29 cellular contexts compared by ENCODE assay signal in the genomic region with DNA sequence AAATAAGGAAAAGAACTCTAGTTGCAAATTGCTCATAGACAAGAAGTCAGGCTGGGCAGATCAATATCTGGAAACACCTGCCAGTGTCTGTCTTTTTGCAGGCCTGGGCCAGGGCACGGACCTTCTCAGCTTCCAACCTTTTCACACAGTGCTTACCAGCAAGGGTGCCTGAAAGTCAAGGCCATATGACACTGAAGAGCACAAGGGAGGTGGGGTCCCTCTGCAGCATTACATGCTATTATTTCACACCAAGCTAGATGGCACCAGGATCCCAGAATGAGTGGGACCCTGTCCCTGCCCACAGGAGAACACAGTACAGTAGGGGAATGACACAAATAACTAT. TPM values are rescaled to one million over a fixed set of nuclear protein-coding genes. Genes with fewer than 3 reads are reported as not detected.
DNase-seq lines count a peak whose midpoint lies in the region; ATAC-seq and TF ChIP-seq lines count a peak whose summit lies in the region.
"Had no signal": no experiment of that assay in that cellular context is flagged by ENCODE, and none has a peak within 500 bp of the region (broad histone marks: within the 10 kb centered on the region; RNA-seq: fewer than 3 reads in every experiment).

No MANE protein-coding gene starts in this region.

- H3K4me2 ChIP-seq in BLaER1 (peak overlapping the region; percentile 14; the same call in 1 of the 2 replicates), DOHH2 (ENCODE audit: low read length) (peak overlapping the region; percentile 67), SU-DHL-6 (ENCODE audit: low read depth, low read length, poor library complexity, severe bottlenecking) (peak overlapping the region; percentile 30)

- H3K9ac ChIP-seq in BLaER1 (no peak overlapping the region), SU-DHL-6 (ENCODE audit: low read length) (no peak overlapping the region)

- DNase-seq in myocyte (ENCODE audit: low read depth): peak; percentile 34
- no peak for DNase-seq in effector CD8-positive, alpha-beta T cell (lab: John Stamatoyannopoulos, UW)
- no peak for DNase-seq in activated gamma-delta T cell (lab: John Stamatoyannopoulos, UW)
- DNase-seq in NCI-H2227 treated with DMSO at 0.1 percent for 48 hours (lab: John Stamatoyannopoulos, UW): no peak
- DNase-seq: activated CD4-positive, alpha-beta T cell treated with anti-CD3 and anti-CD28 coated beads, Interleukin-2, amount 50 U/mL, for 1 hour; activated naive CD4-positive, alpha-beta T cell; activated naive CD8-positive, alpha-beta T cell treated with anti-CD3 and anti-CD28 coated beads, Interleukin-2, amount 50 U/mL, for 24 hours; activated T-cell treated with anti-CD3 and anti-CD28 coated beads, Interleukin-2, amount 50 U/mL, for 24 hours; central memory CD4-positive, alpha-beta T cell; DMS153; HCEC 1CT; left ventricle myocardium superior; naive thymus-derived CD4-positive, alpha-beta T cell; NCI-H1048; NCI-H187; NCI-H774; nucleus accumbens; sigmoid colon; stimulated activated CD4-positive, alpha-beta T cell treated with anti-CD3 and anti-CD28 coated beads, Interleukin-4, amount 100 ng/mL, for 24 hours; substantia nigra; T1000; trophoblast cell had no signal

- peaks cover 8% of the 10 kb centered on the region for H3K79me2 ChIP-seq in DOHH2 (ENCODE audit: control insufficient read depth, low read length)
- H3K79me2 ChIP-seq in SU-DHL-6 (ENCODE audit: insufficient read depth, low read length): 0 out of 2 replicates have a peak, but pooled peaks cover 3% of the 10 kb centered on the region

- H3K27ac ChIP-seq in BLaER1: no peak overlapping the region
- peak overlapping the region; percentile 24 for H3K27ac ChIP-seq in DOHH2 (ENCODE audit: low read depth, low read length)
- no peak overlapping the region for H3K27ac ChIP-seq in SU-DHL-6 (ENCODE audit: low read depth, low read length)
- H3K27ac ChIP-seq: sigmoid colon had no signal

- H3K9me2 ChIP-seq in DOHH2 (replicated peaks; ENCODE audit: control insufficient read depth, low read length) (no peaks in the 10 kb centered on the region), SU-DHL-6 (replicated peaks; ENCODE audit: insufficient read depth, low read length) (no peaks in the 10 kb centered on the region)

- peak; percentile 18 for TF ChIP-seq CTCF in DOHH2 (IDR thresholded peaks at IDR 0.05; ENCODE audit: low read depth, low read length, poor library complexity, severe bottlenecking)
- TF ChIP-seq CTCF in SU-DHL-6 (IDR thresholded peaks at IDR 0.05; ENCODE audit: insufficient read depth, low read length, poor library complexity, severe bottlenecking): no peak

- H4K20me1 ChIP-seq in BLaER1 (no peaks in the 10 kb centered on the region), DOHH2 (ENCODE audit: control insufficient read depth, insufficient read depth, low read depth, low read length) (no peaks in the 10 kb centered on the region), SU-DHL-6 (ENCODE audit: low read depth, low read length) (no peaks in the 10 kb centered on the region)

- no peaks in the 10 kb centered on the region for H3K36me3 ChIP-seq in BLaER1
- 0 out of 2 replicates have a peak, but pooled peaks cover 4% of the 10 kb centered on the region for H3K36me3 ChIP-seq in DOHH2 (ENCODE audit: control insufficient read depth, low read length)
- no peaks in the 10 kb centered on the region for H3K36me3 ChIP-seq in SU-DHL-6 (ENCODE audit: low read length)
- H3K36me3 ChIP-seq: prostate gland, sigmoid colon had no signal

- peaks cover 15% of the 10 kb centered on the region for H3F3A ChIP-seq in DOHH2 (ENCODE audit: control insufficient read depth, insufficient read depth)
- peaks cover 5% of the 10 kb centered on the region; the same call in 1 of the 2 replicates for H3F3A ChIP-seq in SU-DHL-6 (ENCODE audit: insufficient read depth)

- no peak overlapping the region for H2AFZ ChIP-seq in SU-DHL-6 (ENCODE audit: low read depth, low read length, severe bottlenecking)

- peaks cover 31% of the 10 kb centered on the region for H3K4me1 ChIP-seq in BLaER1
- H3K4me1 ChIP-seq in DOHH2 (ENCODE audit: control insufficient read depth, low read length): peaks cover 80% of the 10 kb centered on the region

- H3K27me3 ChIP-seq in BLaER1 (no peaks in the 10 kb centered on the region), DOHH2 (ENCODE audit: control insufficient read depth, low read length) (no peaks in the 10 kb centered on the region), SU-DHL-6 (ENCODE audit: low read length) (no peaks in the 10 kb centered on the region)
- H3K27me3 ChIP-seq: sigmoid colon had no signal

- H3K4me3 ChIP-seq in BLaER1 (no peak overlapping the region), DOHH2 (ENCODE audit: low read length) (peak overlapping the region; percentile 52), SU-DHL-6 (ENCODE audit: insufficient read depth, low read length, poor library complexity, severe bottlenecking) (no peak overlapping the region)
- H3K4me3 ChIP-seq: prostate gland, sigmoid colon had no signal

- ATAC-seq in GM21723 (IDR thresholded peaks at IDR 0.05; ENCODE audit: unreplicated experiment): no peak
- ATAC-seq: activated naive CD8-positive, alpha-beta T cell treated with anti-CD3 and anti-CD28 coated beads, Interleukin-2, amount 50 U/mL, for 24 hours; esophagus mucosa; left ventricle myocardium superior; naive thymus-derived CD4-positive, alpha-beta T cell; WTC11 had no signal

- no peaks in the 10 kb centered on the region for H3K9me3 ChIP-seq in BLaER1
- no peaks in the 10 kb centered on the region for H3K9me3 ChIP-seq in DOHH2 (ENCODE audit: control insufficient read depth, insufficient read depth, low read length)
- H3K9me3 ChIP-seq in SU-DHL-6 (ENCODE audit: insufficient read depth, low read length): no peaks in the 10 kb centered on the region
- H3K9me3 ChIP-seq: prostate gland, sigmoid colon had no signal

RNA-seq across cellular contexts. Expression of a gene that starts 5.9 kb away (rescaled TPM):
- total RNA-seq in myocyte: 22.8 and 24.5 TPM in 2 replicates
- 30.4 TPM for polyA plus RNA-seq in myocyte (2012)

RNA-seq across cellular contexts. Expression of a gene that starts 38.7 kb away (rescaled TPM):
- 12.6 and 20.9 TPM in 2 replicates for total RNA-seq in myocyte
- 36.8 TPM for polyA plus RNA-seq in myocyte (2012)

RNA-seq across cellular contexts. Expression of a gene that starts 47.6 kb away (rescaled TPM):
- total RNA-seq in myocyte: 23.4 and 27.8 TPM in 2 replicates
- polyA plus RNA-seq in myocyte (2012): 36.9 TPM

Comparison
In these comparisons a context has a peak if more than half of its experiments do, and no peak if none do; other contexts are left out.
1. H3K4me2 ChIP-seq: peak in every context shown above with its lines; median percentile 67 in DOHH2; 30 in SU-DHL-6; 14 in BLaER1.